ENCODE assay signal across 39 cellular contexts in genomic region chr5:35095366-35095765, GRCh38. TPM values are rescaled to one million over a fixed set of nuclear protein-coding genes. Genes with fewer than 3 reads are reported as not detected.
"Had no signal": no experiment of that assay in that cellular context is flagged by ENCODE, and none has a peak within 500 bp of the region (broad histone marks: within the 10 kb centered on the region; RNA-seq: fewer than 3 reads in every experiment).

No MANE protein-coding gene starts in this region.

- H3K27ac ChIP-seq: brain microvascular endothelial cell, PC-9, RWPE1, VCaP had no signal

- DNase-seq: activated B cell treated with CpG ODN at 0.5 μM for 24 hours; activated CD4-positive, alpha-beta memory T cell treated with anti-CD3 and anti-CD28 coated beads for 36 hours; activated CD4-positive, alpha-beta T cell treated with anti-CD3 and anti-CD28 coated beads for 4 hours; activated CD4-positive, alpha-beta T cell treated with anti-CD3 and anti-CD28 coated beads, Interleukin-2, amount 50 U/mL, for 1 hour; activated CD4-positive, CD25-positive, alpha-beta regulatory T cell treated with anti-CD3 and anti-CD28 coated beads, Interleukin-2, amount 50 U/mL, for 72 hours; activated CD8-positive, alpha-beta memory T cell treated with anti-CD3 and anti-CD28 coated beads for 24 hours; activated CD8-positive, alpha-beta memory T cell treated with anti-CD3 and anti-CD28 coated beads, Interleukin-2, amount 10 ng/mL, durations not matched to agents 7 days and 5 days; activated CD8-positive, alpha-beta memory T cell treated with anti-CD3 and anti-CD28 coated beads, Interleukin-2, amount 50 U/mL, for 48 hours; activated effector memory CD4-positive, alpha-beta T cell treated with Interleukin-2 at 50 U/mL for 16 hours; activated naive CD4-positive, alpha-beta T cell treated with anti-CD3 and anti-CD28 coated beads, Interleukin-2, amount 10 ng/mL, durations not matched to agents 7 days and 5 days; activated naive CD8-positive, alpha-beta T cell treated with anti-CD3 and anti-CD28 coated beads, Interleukin-2, amount 50 U/mL, for 24 hours; activated T-cell treated with anti-CD3 and anti-CD28 coated beads, Interleukin-2, amount 50 U/mL, for 48 hours; brain microvascular endothelial cell; central memory CD4-positive, alpha-beta T cell; Karpas-422; KBM-7; MV-4-11; NCI-H1092; NCI-H1436 treated with DMSO at 0.1 percent for 48 hours; NCI-H187 treated with DMSO at 0.1 percent for 48 hours; NCI-H2081; NCI-H226; NCI-H524 treated with DMSO at 0.1 percent for 48 hours; NK-92 treated with Interleukin-12 subunit alpha and Interleukin-12 subunit beta, amount 100 ng/mL, for 24 hours; SIG-M5; SW 1271; T-helper 1 cell; T-helper 2 cell; T-helper 9 cell had no signal

- H3K27me3 ChIP-seq: brain microvascular endothelial cell had no signal

- H3K4me3 ChIP-seq: PC-9 had no signal

- H3K36me3 ChIP-seq: brain microvascular endothelial cell had no signal

- ATAC-seq: activated CD8-positive, alpha-beta memory T cell treated with anti-CD3 and anti-CD28 coated beads, Interleukin-2, amount 10 ng/mL, durations not matched to agents 7 days and 5 days; activated naive CD8-positive, alpha-beta T cell treated with anti-CD3 and anti-CD28 coated beads, Interleukin-2, amount 50 U/mL, for 24 hours; Right ventricle myocardium inferior; SK-N-SH treated with all-trans-retinoic acid at 6 μM for 48 hours had no signal

RNA-seq across cellular contexts. Expression of gene AGXT2, which starts 47.6 kb away (rescaled TPM):
- total RNA-seq: activated B cell treated with CpG ODN at 0.5 μM for 24 hours; activated CD4-positive, alpha-beta memory T cell treated with anti-CD3 and anti-CD28 coated beads for 36 hours; activated CD8-positive, alpha-beta memory T cell treated with anti-CD3 and anti-CD28 coated beads, Interleukin-2, amount 10 ng/mL, durations not matched to agents 7 days and 5 days; cerebellum; MCF 10A; NCI-H460; OCI-LY7; PC-9; Right ventricle myocardium inferior; SK-MEL-5 had no signal
